10 cellular contexts compared by ENCODE assay signal in genomic region chr19:46374526-46375475, GRCh38. TPM values are rescaled to one million over a fixed set of nuclear protein-coding genes. Genes with fewer than 3 reads are reported as not detected.
DNase-seq lines count a peak whose midpoint lies in the region; ATAC-seq and TF ChIP-seq lines count a peak whose summit lies in the region.
"Had no signal": no experiment of that assay in that cellular context is flagged by ENCODE, and none has a peak within 500 bp of the region (broad histone marks: within the 10 kb centered on the region; RNA-seq: fewer than 3 reads in every experiment).

No MANE protein-coding gene starts in this region.

- TF ChIP-seq CTCF in HCT116 (IDR thresholded peaks at IDR 0.05 in 2 of 3, conservative IDR thresholded peaks at IDR 0.05 in 1 of 3; ENCODE audit: borderline replicate concordance in 1 of 3, insufficient read depth in 1 of 3, low read depth in 2 of 3, low read length in 2 of 3), result no peak
- no peak for TF ChIP-seq CTCF in RWPE1 (conservative IDR thresholded peaks at IDR 0.05; ENCODE audit: low read depth)
- no peak for TF ChIP-seq CTCF in gastrocnemius medialis (IDR thresholded peaks at IDR 0.05 in 4 of 5, conservative IDR thresholded peaks at IDR 0.05 in 1 of 5)
- TF ChIP-seq CTCF in OCI-LY7 (conservative IDR thresholded peaks at IDR 0.05; ENCODE audit: low read length), result no peak

- H2AFZ ChIP-seq in HCT116 (ENCODE audit: low read depth, low read length, poor library complexity, severe bottlenecking) (no peak overlapping the region), OCI-LY7 (ENCODE audit: low read length) (no peak overlapping the region)

- TF ChIP-seq RAD21 in HCT116 (IDR thresholded peaks at IDR 0.05; ENCODE audit: low read depth), result no peak

- H3K9ac ChIP-seq in HCT116 (ENCODE audit: low read length), result no peak overlapping the region
- peak overlapping the region; percentile 61 for H3K9ac ChIP-seq in iPS-18a (ENCODE audit: low read length)

- intact Hi-C loops in HCT116 (cut with micrococcal nuclease) (no loop called here), gastrocnemius medialis (cut with DNase I; ENCODE audit: low total_unique reads) (no loop called here), OCI-LY7 (cut with micrococcal nuclease; ENCODE audit: unreplicated experiment) (no loop called here)

- H3K4me1 ChIP-seq in HCT116 (ENCODE audit: control insufficient read depth in 1 of 2, insufficient read depth in 2 of 2, low read length in 2 of 2) (peaks cover 24 to 34% of the 10 kb centered on the region in 2 experiments; a peak in 3 of 4 replicates), iPS-18a (ENCODE audit: control insufficient read depth, low read depth, low read length) (peaks cover 24% of the 10 kb centered on the region), gastrocnemius medialis (peaks cover 42 to 43% of the 10 kb centered on the region in 2 donors), OCI-LY7 (ENCODE audit: insufficient read depth, low read length, poor library complexity, severe bottlenecking) (no peaks in the 10 kb centered on the region)

- H3K79me2 ChIP-seq in HCT116 (ENCODE audit: insufficient read depth, low read length) (peaks cover 72% of the 10 kb centered on the region), OCI-LY7 (ENCODE audit: insufficient read depth, low read depth, low read length) (peaks cover 32% of the 10 kb centered on the region; the same call in 1 of the 2 replicates)

- in situ Hi-C loops in gastrocnemius medialis (cut with MboI; ENCODE audit: low sequenced_read_pairs in 4 of 4), result no loop called here

- no peaks in the 10 kb centered on the region for H3K27me3 ChIP-seq in HCT116 (ENCODE audit: insufficient read depth, low read length)
- H3K27me3 ChIP-seq in iPS-18a (ENCODE audit: control insufficient read depth, insufficient read depth, low read length), result no peaks in the 10 kb centered on the region
- no peaks in the 10 kb centered on the region for H3K27me3 ChIP-seq in gastrocnemius medialis

- 0 out of 2 replicates have a peak, but pooled peaks cover 5% of the 10 kb centered on the region for H4K20me1 ChIP-seq in HCT116 (ENCODE audit: insufficient read depth)
- no peaks in the 10 kb centered on the region for H4K20me1 ChIP-seq in OCI-LY7 (ENCODE audit: insufficient read depth, low read length)

- H3K27ac ChIP-seq in HCT116 (ENCODE audit: low read depth, low read length), result peak overlapping the region; percentile 19; the same call in 1 of the 2 replicates
- peak overlapping the region; percentile 99 for H3K27ac ChIP-seq in RWPE1
- H3K27ac ChIP-seq in iPS-18a (ENCODE audit: low read length), result peak overlapping the region; percentile 5
- peak overlapping the region; percentile 46 to 65 (median 55) for H3K27ac ChIP-seq in gastrocnemius medialis
- no peak overlapping the region for H3K27ac ChIP-seq in OCI-LY7 (ENCODE audit: low read depth, low read length, poor library complexity, severe bottlenecking)

- H3K4me3 ChIP-seq in HCT116 (replicated peaks in 1 of 2; ENCODE audit: low read depth in 1 of 2, low read length in 2 of 2) (no peak overlapping the region), iPS-18a (ENCODE audit: low read length) (no peak overlapping the region), gastrocnemius medialis (no peak overlapping the region), OCI-LY7 (ENCODE audit: low read depth, low read length, poor library complexity, severe bottlenecking) (no peak overlapping the region)

- TF ChIP-seq POLR2A in HCT116 (IDR thresholded peaks at IDR 0.05; ENCODE audit: borderline replicate concordance, extremely low read depth, insufficient read depth, insufficient read length) (no peak), gastrocnemius medialis (IDR thresholded peaks at IDR 0.05) (no peak)

- CTCF ChIA-PET in HCT116 (lab: Charles Lee) (interaction anchor here (1.4 kb wide), 1 partner anchor 94 kb away, joined by 7 read pairs; no protein-coding TSS in a partner anchor), RWPE1 (lab: Yijun Ruan, JAX) (interaction anchor here (0.5 to 1.5 kb wide), 4 partner anchors 28 to 346 kb away, joined by 3 to 6 read pairs (median 4); partner anchors contain the start of gene PPP5C), OCI-LY7 (lab: Charles Lee; ENCODE audit: unreplicated experiment) (no interaction called here)

- POLR2A ChIA-PET in HCT116 (lab: Charles Lee), result no interaction called here
- POLR2A ChIA-PET in RWPE1 (lab: Yijun Ruan, JAX; ENCODE audit: low non-redundant PET), result no interaction called here
- POLR2A ChIA-PET in OCI-LY7 (lab: Charles Lee), result no interaction called here

- H3K9me2 ChIP-seq in HCT116 (ENCODE audit: insufficient read depth), result no peaks in the 10 kb centered on the region
- H3K9me2 ChIP-seq in OCI-LY7 (ENCODE audit: insufficient read depth, low read length), result no peaks in the 10 kb centered on the region

- no peak overlapping the region for H3K4me2 ChIP-seq in HCT116 (ENCODE audit: low read length)
- H3K4me2 ChIP-seq in OCI-LY7 (ENCODE audit: low read length), result no peak overlapping the region

- no TSS peak for BruUV-seq in HCT116 (replicated peaks; lab: Mats Ljungman, UMichigan)
- no TSS peak for BruUV-seq in OCI-LY7 (replicated peaks; lab: Mats Ljungman, UMichigan)

- H3K9me3 ChIP-seq in HCT116 (ENCODE audit: control insufficient read depth in 1 of 2, insufficient read depth in 1 of 2, low read depth in 1 of 2, low read length in 2 of 2), result no peaks in the 10 kb centered on the region
- H3K9me3 ChIP-seq in iPS-18a (ENCODE audit: control insufficient read depth, low read depth, low read length), result no peaks in the 10 kb centered on the region
- H3K9me3 ChIP-seq in gastrocnemius medialis, result no peaks in the 10 kb centered on the region
- H3K9me3 ChIP-seq in OCI-LY7 (ENCODE audit: low read length), result no peaks in the 10 kb centered on the region

- H3K36me3 ChIP-seq in HCT116 (ENCODE audit: control insufficient read depth in 1 of 2, insufficient read depth in 2 of 2, low read length in 2 of 2), result peaks cover 24 to 35% of the 10 kb centered on the region in 2 experiments
- peaks cover 42% of the 10 kb centered on the region for H3K36me3 ChIP-seq in iPS-18a (ENCODE audit: control insufficient read depth, low read depth, low read length)
- H3K36me3 ChIP-seq in gastrocnemius medialis, result peaks cover 0 to 13% of the 10 kb centered on the region in 2 donors
- peaks cover 86% of the 10 kb centered on the region for H3K36me3 ChIP-seq in OCI-LY7 (ENCODE audit: insufficient read depth, low read length)

- RAD21 ChIA-PET in HCT116 (lab: Charles Lee; ENCODE audit: low non-redundant PET in 1 of 2, low total read pairs in 2 of 2, uncharacterized antibody in 2 of 2, unreplicated experiment in 2 of 2), result no interaction called here

- DNase-seq in HCT116 (ENCODE audit: low read depth, low spot score) (no peak), RWPE1 (ENCODE audit: low spot score) (no peak), gastrocnemius medialis (no peak), OCI-LY7 (ENCODE audit: low spot score) (no peak), SIG-M5 treated with dmso at 0.1 percent for 504 hours (lab: John Stamatoyannopoulos, UW; ENCODE audit: unreplicated experiment) (no peak)

- ATAC-seq in HCT116, result no peak
- no peak for ATAC-seq in gastrocnemius medialis
- no peak for ATAC-seq in GM21447 (IDR thresholded peaks at IDR 0.05; ENCODE audit: unreplicated experiment)
- ATAC-seq: activated naive CD4-positive, alpha-beta T cell treated with anti-CD3 and anti-CD28 coated beads, Interleukin-2, amount 50 U/mL, for 72 hours had no signal

TF ChIP-seq in HCT116, 20 proteins besides CTCF, POLR2A, EP300 and RAD21:
- TF ChIP-seq FOSL1 (IDR thresholded peaks at IDR 0.05; ENCODE audit: low read depth) (no peak), SRF (IDR thresholded peaks at IDR 0.05; ENCODE audit: low read depth) (no peak), REST (IDR thresholded peaks at IDR 0.05; ENCODE audit: low read depth) (no peak), ZFX (IDR thresholded peaks at IDR 0.05) (no peak), CBX3 (IDR thresholded peaks at IDR 0.05; ENCODE audit: low read depth) (no peak)

RNA-seq across cellular contexts. Expression of gene PPP5C, which starts 27.9 kb away (rescaled TPM):
- total RNA-seq in HCT116 (2021; ENCODE audit: unreplicated experiment) (102 TPM), gastrocnemius medialis (10 to 100 TPM; 47.4 to 74.9 (median 62.8) TPM), OCI-LY7 (2022) (103 and 105 TPM in 2 replicates)
- polyA plus RNA-seq in HCT116 (2012), result 99.9 and 106 TPM in 2 replicates
- 110 and 118 TPM in 2 replicates for total RNA-seq in OCI-LY7 (2014; rRNA removed; shearing (Covaris generic))

RNA-seq across cellular contexts. Expression of gene CCDC8, which starts 38.6 kb away (rescaled TPM):
- total RNA-seq in HCT116 (2021; ENCODE audit: unreplicated experiment) (0.10 TPM), gastrocnemius medialis (1 to 10 TPM in 1 of 4 donors, under 1 TPM in 3; 0.46 to 1.6 (median 0.75) TPM), OCI-LY7 (2022) (0.10 TPM in 1 of 2 replicates, not detected in the other)
- polyA plus RNA-seq in HCT116 (2012), result 0.01 TPM in 1 of 2 replicates, not detected in the other
- total RNA-seq in OCI-LY7 (2014; rRNA removed; shearing (Covaris generic)), result 0.09 TPM in 1 of 2 replicates, not detected in the other
- total RNA-seq: activated naive CD4-positive, alpha-beta T cell treated with anti-CD3 and anti-CD28 coated beads, Interleukin-2, amount 50 U/mL, for 72 hours; HT1080 had no signal

RNA-seq across cellular contexts. Expression of gene PNMA8C, which starts 53.9 kb away (rescaled TPM):
- total RNA-seq in HCT116 (2021; ENCODE audit: unreplicated experiment) (not detected), gastrocnemius medialis (not detected), OCI-LY7 (2022) (4.3 and 4.9 TPM in 2 replicates)
- polyA plus RNA-seq in HCT116 (2012), result not detected in 2 replicates
- 1.0 and 1.5 TPM in 2 replicates for total RNA-seq in OCI-LY7 (2014; rRNA removed; shearing (Covaris generic))
- total RNA-seq: activated naive CD4-positive, alpha-beta T cell treated with anti-CD3 and anti-CD28 coated beads, Interleukin-2, amount 50 U/mL, for 72 hours; HT1080; subcutaneous adipose tissue had no signal
